Comparison of ENCODE assay signal across 10 cellular contexts in genomic region chr6:82144852-82145332, GRCh38.
DNase-seq lines count a peak whose midpoint lies in the region; ATAC-seq, FAIRE-seq and TF ChIP-seq lines count a peak whose summit lies in the region.
"Had no signal": no experiment of that assay in that cellular context is flagged by ENCODE, and none has a peak within 500 bp of the region (broad histone marks: within the 10 kb centered on the region; RNA-seq: fewer than 3 reads in every experiment).

No MANE protein-coding gene starts in this region.

- H3K27me3 ChIP-seq in IMR-90 (ENCODE audit: control insufficient read depth, insufficient read depth, low read length) (no peaks in the 10 kb centered on the region), lower lobe of right lung (ENCODE audit: low read depth) (no peaks in the 10 kb centered on the region), WERI-Rb-1 (ENCODE audit: insufficient read depth, low read depth, severe bottlenecking) (no peaks in the 10 kb centered on the region)
- H3K27me3 ChIP-seq: BLaER1 treated with 17β-estradiol and CSF1 and Interleukin-3, amounts not matched to agents 10 nM and 100 nM had no signal

- peak overlapping the region; percentile 45 for H3K4me3 Mint-ChIP-seq in chondrocyte (ENCODE audit: unreplicated experiment)

- H2BK120ac ChIP-seq in IMR-90 (ENCODE audit: low read depth, low read length), result peak overlapping the region; percentile 28

- H2BK5ac ChIP-seq in IMR-90 (ENCODE audit: low read depth, low read length, poor library complexity, severe bottlenecking), result peak overlapping the region; percentile 44

- POLR2A ChIA-PET in A549 (lab: Yijun Ruan, JAX), result interaction anchor here (1.8 kb wide), 1 partner anchor 392 kb away, joined by 5 read pairs; the partner anchor contains the start of gene TENT5A
- POLR2A ChIA-PET in IMR-90 (lab: Charles Lee; ENCODE audit: unreplicated experiment), result no interaction called here

- peak overlapping the region; percentile 41; the same call in 1 of the 3 replicates for H2BK15ac ChIP-seq in IMR-90 (ENCODE audit: low read depth, low read length)

- intact Hi-C loops in IMR-90 (cut with micrococcal nuclease) (no loop called here), lower lobe of right lung (cut with DNase I) (no loop called here)

- peak overlapping the region; percentile 60 for H2AFZ ChIP-seq in IMR-90 (replicated peaks; ENCODE audit: low read length, poor library complexity)

- CTCF ChIA-PET in A549 (lab: Yijun Ruan, JAX), result interaction anchor here (0.5 to 1.2 kb wide), 2 partner anchors 33 to 77 kb away, joined by 3 to 4 read pairs; no protein-coding TSS in a partner anchor
- CTCF ChIA-PET in IMR-90 (lab: Yijun Ruan, JAX), result no interaction called here

- no peak overlapping the region for H3K56ac ChIP-seq in IMR-90 (ENCODE audit: extremely low read depth, insufficient read depth, low read length)

- no TSS peak for BruUV-seq in IMR-90 (replicated peaks; lab: Mats Ljungman, UMichigan)

- H3K9ac ChIP-seq in IMR-90 (ENCODE audit: low read depth, low read length), result no peak overlapping the region; the same call in 1 of the 2 replicates
- H3K9ac ChIP-seq: BLaER1 treated with 17β-estradiol and CSF1 and Interleukin-3, amounts not matched to agents 10 nM and 100 nM had no signal

- H3K9me3 ChIP-seq in A549, result peaks cover 7% of the 10 kb centered on the region; the same call in 2 of the 3 replicates
- no peaks in the 10 kb centered on the region for H3K9me3 ChIP-seq in IMR-90 (ENCODE audit: control insufficient read depth, insufficient read depth, low read length)
- no peaks in the 10 kb centered on the region for H3K9me3 ChIP-seq in lower lobe of right lung
- no peaks in the 10 kb centered on the region for H3K9me3 ChIP-seq in WERI-Rb-1 (ENCODE audit: severe bottlenecking)
- H3K9me3 ChIP-seq: BLaER1 treated with 17β-estradiol and CSF1 and Interleukin-3, amounts not matched to agents 10 nM and 100 nM had no signal

- dilution Hi-C loops in IMR-90 (cut with HindIII; ENCODE audit: low sequenced_read_pairs, unreplicated experiment), result no loop called here

- peaks cover 4% of the 10 kb centered on the region for H3K9me1 ChIP-seq in IMR-90 (ENCODE audit: insufficient read depth, low read length)

- H2BK20ac ChIP-seq in IMR-90 (ENCODE audit: low read depth, low read length), result peak overlapping the region; percentile 29; the same call in 1 of the 2 replicates

- 0 out of 2 replicates have a peak overlapping the region, but pooled peaks have one; percentile 61 for H3K14ac ChIP-seq in IMR-90 (replicated peaks; ENCODE audit: low read depth, low read length)

- no peak for TF ChIP-seq EP300 in A549 (IDR thresholded peaks at IDR 0.05)

- no peak for TF ChIP-seq POLR2A in A549 (IDR thresholded peaks at IDR 0.05; ENCODE audit: low read length)
- peak; percentile 22 for TF ChIP-seq POLR2A in IMR-90 (IDR thresholded peaks at IDR 0.05; ENCODE audit: low read depth, low read length)

- no peak overlapping the region for H4K5ac ChIP-seq in IMR-90 (ENCODE audit: low read depth, low read length)

- no peaks in the 10 kb centered on the region for H3K79me1 ChIP-seq in IMR-90 (ENCODE audit: low read depth in 1 of 2, low read length in 2 of 2)

- H3K4me1 ChIP-seq in A549 (peaks cover 27% of the 10 kb centered on the region), IMR-90 (ENCODE audit: control insufficient read depth, insufficient read depth, low read length) (peaks cover 3% of the 10 kb centered on the region), lower lobe of right lung (no peaks in the 10 kb centered on the region)
- H3K4me1 ChIP-seq: BLaER1 treated with 17β-estradiol and CSF1 and Interleukin-3, amounts not matched to agents 10 nM and 100 nM had no signal

- H2AK9ac ChIP-seq in IMR-90 (replicated peaks; ENCODE audit: low read depth, low read length, poor library complexity), result no peak overlapping the region

- H3K27ac Mint-ChIP-seq in chondrocyte (ENCODE audit: unreplicated experiment), result peak overlapping the region; percentile 93

- H3K36me3 Mint-ChIP-seq in chondrocyte (ENCODE audit: low read depth), result no peaks in the 10 kb centered on the region

- 0% methylated on average over 5 of the region's 5 CpGs for WGBS in A549 (ENCODE audit: missing lambda C conversion rate)
- WGBS in IMR-90 (ENCODE audit: extremely low coverage in 2 of 2, insufficient read length in 1 of 2), 2 experiments, result no CpG with 5 or more reads among the region's 5 CpGs

- peaks cover 28% of the 10 kb centered on the region for H3K4me1 Mint-ChIP-seq in chondrocyte (ENCODE audit: low read depth)

- peaks cover 5% of the 10 kb centered on the region for H3K9me3 Mint-ChIP-seq in chondrocyte (ENCODE audit: low read depth)

- in situ Hi-C loops in IMR-90 (cut with MboI; ENCODE audit: low sequenced_read_pairs), result no loop called here

- DNase-seq in A549 (ENCODE audit: low read depth in 1 of 2, low spot score in 1 of 2), result peak; percentile 30 to 76
- peak; percentile 93 for DNase-seq in IMR-90
- no peak for DNase-seq in chondrocyte (ENCODE audit: low spot score)
- DNase-seq in lower lobe of right lung, result no peak
- DNase-seq in NCI-H2227 treated with DMSO at 0.1 percent for 48 hours (lab: John Stamatoyannopoulos, UW), result no peak
- DNase-seq in activated CD8-positive, alpha-beta memory T cell treated with anti-CD3 and anti-CD28 coated beads, Interleukin-2, amount 50 U/mL, for 4 hours, result no peak
- no peak for DNase-seq in WERI-Rb-1
- DNase-seq: activated CD8-positive, alpha-beta memory T cell treated with anti-CD3 and anti-CD28 coated beads, Interleukin-2, amount 50 U/mL, for 48 hours had no signal

- H3K27ac ChIP-seq in A549 (peak overlapping the region; percentile 37 to 80), IMR-90 (ENCODE audit: insufficient read depth, low read length) (no peak overlapping the region), lower lobe of right lung (no peak overlapping the region), WERI-Rb-1 (no peak overlapping the region)
- H3K27ac ChIP-seq: BLaER1 treated with 17β-estradiol and CSF1 and Interleukin-3, amounts not matched to agents 10 nM and 100 nM had no signal

- TF ChIP-seq CTCF in A549 (IDR thresholded peaks at IDR 0.05) (no peak), IMR-90 (conservative IDR thresholded peaks at IDR 0.05; ENCODE audit: low read depth, low read length) (no peak), chondrocyte (IDR thresholded peaks at IDR 0.05) (no peak), lower lobe of right lung (IDR thresholded peaks at IDR 0.05) (no peak), WERI-Rb-1 (IDR thresholded peaks at IDR 0.05; ENCODE audit: low read depth, low read length) (no peak)

- H3K4me3 ChIP-seq in A549 (peak overlapping the region; percentile 25; the same call in 1 of the 3 replicates), IMR-90 (ENCODE audit: insufficient read depth, low read depth, low read length) (peak overlapping the region; percentile 5; the same call in 1 of the 2 replicates), lower lobe of right lung (no peak overlapping the region), WERI-Rb-1 (ENCODE audit: low read depth, low read length) (no peak overlapping the region)
- H3K4me3 ChIP-seq: BLaER1 treated with 17β-estradiol and CSF1 and Interleukin-3, amounts not matched to agents 10 nM and 100 nM had no signal

- TF ChIP-seq RAD21 in A549 (conservative IDR thresholded peaks at IDR 0.05 in 1 of 2, IDR thresholded peaks at IDR 0.05 in 1 of 2) (no peak), IMR-90 (IDR thresholded peaks at IDR 0.05; ENCODE audit: low read length) (no peak)

- H3K4me2 ChIP-seq in A549, result peak overlapping the region; percentile 96
- H3K4me2 ChIP-seq in IMR-90 (ENCODE audit: low read depth, low read length), result peak overlapping the region; percentile 68
- H3K4me2 ChIP-seq: BLaER1 treated with 17β-estradiol and CSF1 and Interleukin-3, amounts not matched to agents 10 nM and 100 nM had no signal

- FAIRE-seq in A549 (lab: Jason Lieb, UNC), result no peak

- H3K36me3 ChIP-seq in IMR-90 (ENCODE audit: control insufficient read depth, insufficient read depth, low read length) (no peaks in the 10 kb centered on the region), lower lobe of right lung (no peaks in the 10 kb centered on the region), WERI-Rb-1 (no peaks in the 10 kb centered on the region)
- H3K36me3 ChIP-seq: BLaER1 treated with 17β-estradiol and CSF1 and Interleukin-3, amounts not matched to agents 10 nM and 100 nM had no signal

- ATAC-seq in A549, result peak; percentile 85 to 87
- peak; percentile 56 for ATAC-seq in IMR-90 (ENCODE audit: low read depth)
- peak; percentile 63 to 67 for ATAC-seq in lower lobe of right lung
- ATAC-seq in HG03108 (IDR thresholded peaks at IDR 0.05; ENCODE audit: unreplicated experiment), result no peak

- no peak overlapping the region for H4K91ac ChIP-seq in IMR-90 (ENCODE audit: insufficient read depth, low read depth, low read length)

- H3K27me3 Mint-ChIP-seq in chondrocyte (ENCODE audit: low read depth), result no peaks in the 10 kb centered on the region

- peak overlapping the region; percentile 20; the same call in 1 of the 2 replicates for H3K4ac ChIP-seq in IMR-90 (ENCODE audit: low read depth, low read length)

- H3K18ac ChIP-seq in IMR-90 (ENCODE audit: low read depth, low read length), result no peak overlapping the region; the same call in 1 of the 2 replicates

- no peak overlapping the region for H3K23ac ChIP-seq in IMR-90 (ENCODE audit: low read depth, low read length)

- peak overlapping the region in 1 of 2 experiments; percentile 38; a peak in 2 of 4 replicates for H4K8ac ChIP-seq in IMR-90 (ENCODE audit: low read depth in 2 of 2, low read length in 2 of 2)

- H2AK5ac ChIP-seq in IMR-90 (ENCODE audit: low read depth, low read length), result no peak overlapping the region

- 0 out of 2 replicates have a peak, but pooled peaks cover 4% of the 10 kb centered on the region for H4K20me1 ChIP-seq in IMR-90 (ENCODE audit: insufficient read depth, low read length)
- H4K20me1 ChIP-seq: BLaER1 treated with 17β-estradiol and CSF1 and Interleukin-3, amounts not matched to agents 10 nM and 100 nM had no signal

TF ChIP-seq in A549, 52 proteins besides CTCF, POLR2A, EP300 and RAD21 (continues in another document):
- TF ChIP-seq FOSL2 (IDR thresholded peaks at IDR 0.05) (peak; percentile 51; the same call in 1 of the 2 replicates), FOSL2 (CRISPR knock-in tag; IDR thresholded peaks at IDR 0.05) (peak; percentile 77), ZNF302 (CRISPR knock-in tag; IDR thresholded peaks at IDR 0.05) (no peak), NPAS2 (CRISPR knock-in tag; IDR thresholded peaks at IDR 0.05; ENCODE audit: borderline replicate concordance) (0 out of 2 replicates have a peak, but pooled peaks have one; percentile 20)

TF ChIP-seq in IMR-90, 13 proteins besides CTCF, POLR2A, EP300 and RAD21 (continues in another document):
- 0 out of 2 replicates have a peak, but pooled peaks have one; percentile 37 for TF ChIP-seq CHD1 (IDR thresholded peaks at IDR 0.05; ENCODE audit: low read depth, low read length)
- peak; percentile 78 for TF ChIP-seq FOS (IDR thresholded peaks at IDR 0.05; ENCODE audit: low read depth, low read length)
- peak; percentile 92 for TF ChIP-seq BHLHE40 (IDR thresholded peaks at IDR 0.05; ENCODE audit: low read depth, low read length)
- no peak for TF ChIP-seq RFX5 (IDR thresholded peaks at IDR 0.05; ENCODE audit: low read depth, low read length)
- peak; percentile 31; the same call in 1 of the 2 replicates for TF ChIP-seq NFE2L2 (IDR thresholded peaks at IDR 0.05; ENCODE audit: low read depth, low read length)

Comparison
In these comparisons a context has a peak if more than half of its experiments do, and no peak if none do; other contexts are left out.
1. DNase-seq: peak in A549 (2 of 2) and IMR-90 (single experiment); none in chondrocyte (single experiment), lower lobe of right lung (single experiment), NCI-H2227 treated with DMSO at 0.1 percent for 48 hours (single experiment), activated CD8-positive, alpha-beta memory T cell treated with anti-CD3 and anti-CD28 coated beads, Interleukin-2, amount 50 U/mL, for 4 hours (single experiment) and WERI-Rb-1 (single experiment).
2. H3K27ac ChIP-seq: peak in A549 (2 of 2); none in IMR-90 (single experiment), lower lobe of right lung (single experiment) and WERI-Rb-1 (single experiment).
3. H3K4me3 ChIP-seq: peak in A549 (single experiment) and IMR-90 (single experiment); none in lower lobe of right lung (single experiment) and WERI-Rb-1 (single experiment).